In genomic region chrX:103310592-103311400, GRCh38 we compare ENCODE assay signal across 8 cellular contexts. TPM values are rescaled to one million over a fixed set of nuclear protein-coding genes. Genes with fewer than 3 reads are reported as not detected.
A peak's percentile ranks its signal among the peaks of the same experiment; 100 is the strongest.
DNase-seq lines count a peak whose midpoint lies in the region; ATAC-seq and TF ChIP-seq lines count a peak whose summit lies in the region.

TSS of gene BEX2 (minus strand) at chrX:103310990. CDS start at chrX:103309976, 1,014 bp downstream.

- intact Hi-C loops in CD14-positive monocyte (cut with micrococcal nuclease), result no loop called here
- intact Hi-C loops in activated naive CD4-positive, alpha-beta T cell treated with anti-CD3 and anti-CD28 coated beads for 36 hours (cut with micrococcal nuclease), result loop anchor here (1.0 to 2.0 kb wide), 3 partner anchors 55 to 96 kb away; partner anchors contain the start of genes BEX3, BEX4 and TCEAL8
- intact Hi-C loops in Right ventricle myocardium superior (cut with DNase I), result no loop called here

- H3K36me3 Mint-ChIP-seq in CD14-positive monocyte, result no peaks in the 10 kb centered on the region
- no peaks in the 10 kb centered on the region for H3K36me3 Mint-ChIP-seq in activated naive CD4-positive, alpha-beta T cell treated with anti-CD3 and anti-CD28 coated beads for 36 hours (ENCODE audit: low read depth)

- H3K36me3 ChIP-seq in Peyer's patch, result no peaks in the 10 kb centered on the region
- no peaks in the 10 kb centered on the region for H3K36me3 ChIP-seq in parathyroid adenoma (ENCODE audit: control insufficient read depth, insufficient read depth, low read length)
- H3K36me3 ChIP-seq in thymus (ENCODE audit: control insufficient read depth, insufficient read depth), result no peaks in the 10 kb centered on the region

- H3K27me3 Mint-ChIP-seq in CD14-positive monocyte (ENCODE audit: low read depth in 3 of 3), result peaks cover 6 to 18% (median 17%) of the 10 kb centered on the region in 3 donors
- H3K27me3 Mint-ChIP-seq in activated naive CD4-positive, alpha-beta T cell treated with anti-CD3 and anti-CD28 coated beads for 36 hours (ENCODE audit: low read depth), result no peaks in the 10 kb centered on the region

- CTCF ChIA-PET in activated naive CD4-positive, alpha-beta T cell treated with anti-CD3 and anti-CD28 coated beads for 36 hours (lab: Charles Lee), result no interaction called here

- WGBS in thymus, result 2% methylated on average over 50 of the region's 51 CpGs

- no peaks in the 10 kb centered on the region for H3K79me2 ChIP-seq in parathyroid adenoma

- no peaks in the 10 kb centered on the region for H3K27me3 ChIP-seq in Peyer's patch
- H3K27me3 ChIP-seq in parathyroid adenoma (ENCODE audit: control insufficient read depth, insufficient read depth, low read length), result no peaks in the 10 kb centered on the region
- H3K27me3 ChIP-seq in thymus (ENCODE audit: control insufficient read depth, insufficient read depth), result no peaks in the 10 kb centered on the region

- peak; percentile 20 to 55 for TF ChIP-seq POLR2A in Peyer's patch (IDR thresholded peaks at IDR 0.05)

- H3K4me2 ChIP-seq in parathyroid adenoma (ENCODE audit: low read length), result peak within 1 kb of the TSS; percentile 68

- H2AFZ ChIP-seq in parathyroid adenoma, result peak within 1 kb of the TSS; percentile 87

- peak within 1 kb of the TSS; percentile 94 for H3K9ac ChIP-seq in parathyroid adenoma

- H3K27ac ChIP-seq in Peyer's patch (peak within 1 kb of the TSS in 3 of 4 donors; percentile 1 to 72 (median 65)), parathyroid adenoma (peak within 1 kb of the TSS; percentile 97), thymus (ENCODE audit: low read depth) (no peak within 1 kb of the TSS)

- peaks cover 0 to 6% (median 0%) of the 10 kb centered on the region in 7 donors for H3K9me3 Mint-ChIP-seq in CD14-positive monocyte
- no peaks in the 10 kb centered on the region for H3K9me3 Mint-ChIP-seq in activated naive CD4-positive, alpha-beta T cell treated with anti-CD3 and anti-CD28 coated beads for 36 hours

- no peak for TF ChIP-seq CTCF in CD14-positive monocyte (IDR thresholded peaks at IDR 0.05)
- no peak for TF ChIP-seq CTCF in Peyer's patch (IDR thresholded peaks at IDR 0.05)
- no peak for TF ChIP-seq CTCF in parathyroid adenoma (IDR thresholded peaks at IDR 0.05)

- ATAC-seq in GM19397 (IDR thresholded peaks at IDR 0.05; ENCODE audit: unreplicated experiment) (peak; percentile 99), HG03571 (IDR thresholded peaks at IDR 0.05; ENCODE audit: unreplicated experiment) (peak; percentile 83), Right ventricle myocardium superior (ENCODE audit: poor library complexity) (no peak)

- peak within 1 kb of the TSS; percentile 68 to 81 for H3K4me3 Mint-ChIP-seq in CD14-positive monocyte
- peak within 1 kb of the TSS; percentile 70 for H3K4me3 Mint-ChIP-seq in activated naive CD4-positive, alpha-beta T cell treated with anti-CD3 and anti-CD28 coated beads for 36 hours

- H3K9me3 ChIP-seq in Peyer's patch (no peaks in the 10 kb centered on the region), parathyroid adenoma (ENCODE audit: control insufficient read depth, low read length) (no peaks in the 10 kb centered on the region), thymus (ENCODE audit: control insufficient read depth) (no peaks in the 10 kb centered on the region)

- no peaks in the 10 kb centered on the region for H3K4me1 ChIP-seq in Peyer's patch
- H3K4me1 ChIP-seq in parathyroid adenoma, result no peaks in the 10 kb centered on the region
- H3K4me1 ChIP-seq in thymus (ENCODE audit: control insufficient read depth, insufficient read depth, low read length), result no peaks in the 10 kb centered on the region

- H3K4me1 Mint-ChIP-seq in CD14-positive monocyte, result peaks cover 3% of the 10 kb centered on the region
- H3K4me1 Mint-ChIP-seq in activated naive CD4-positive, alpha-beta T cell treated with anti-CD3 and anti-CD28 coated beads for 36 hours (ENCODE audit: low read depth), result peaks cover 9% of the 10 kb centered on the region

- peak; percentile 53 for DNase-seq in CD14-positive monocyte (ENCODE audit: low spot score)
- DNase-seq in Peyer's patch, result peak; percentile 81 to 94 (median 88)
- DNase-seq in activated naive CD4-positive, alpha-beta T cell treated with anti-CD3 and anti-CD28 coated beads for 36 hours, result peak; percentile 91
- DNase-seq in Right ventricle myocardium superior, result peak; percentile 49

- H3K4me3 ChIP-seq in Peyer's patch, result peak within 1 kb of the TSS; percentile 44 to 63 (median 54)
- peak within 1 kb of the TSS; percentile 72 for H3K4me3 ChIP-seq in parathyroid adenoma (ENCODE audit: low read depth, low read length)
- H3K4me3 ChIP-seq in thymus (ENCODE audit: low read length), result peak within 1 kb of the TSS; percentile 72

- H3K27ac Mint-ChIP-seq in CD14-positive monocyte, result no peak within 1 kb of the TSS
- peak within 1 kb of the TSS; percentile 53 for H3K27ac Mint-ChIP-seq in activated naive CD4-positive, alpha-beta T cell treated with anti-CD3 and anti-CD28 coated beads for 36 hours

RNA-seq across cellular contexts. Expression of gene BEX2, which starts in this region (rescaled TPM):
- polyA plus RNA-seq in CD14-positive monocyte (under 1 TPM; 0.22 to 0.66 TPM), thymus (77.7 TPM)
- total RNA-seq in Peyer's patch (1 to 10 TPM in 3 of 4 donors, not detected in 1; 1.8 to 7.1 (median 4.4) TPM), Right ventricle myocardium superior (0.75 TPM)
- total RNA-seq in activated naive CD4-positive, alpha-beta T cell treated with anti-CD3 and anti-CD28 coated beads for 36 hours, result 10 to 100 TPM; 16.0 to 18.9 TPM

Comparison
In these comparisons a context has a peak if more than half of its experiments do, and no peak if none do; other contexts are left out.
1. RNA of gene BEX2 (polyA plus RNA-seq): 77.7 TPM in thymus (single experiment); 0.22 to 0.66 TPM in CD14-positive monocyte; every median in the first group is over 10 times any median in the second.
2. Peak in DNase-seq in CD14-positive monocyte; RNA of the gene not detected or under 1 TPM.
3. Peak in DNase-seq in Right ventricle myocardium superior; RNA of the gene not detected or under 1 TPM.
4. Peak in every context shown above with its lines, with median percentiles within 50 percentile points of each other: DNase-seq and H3K4me3 ChIP-seq.